Comparison of ENCODE assay signal across 8 cellular contexts in the genomic region with DNA sequence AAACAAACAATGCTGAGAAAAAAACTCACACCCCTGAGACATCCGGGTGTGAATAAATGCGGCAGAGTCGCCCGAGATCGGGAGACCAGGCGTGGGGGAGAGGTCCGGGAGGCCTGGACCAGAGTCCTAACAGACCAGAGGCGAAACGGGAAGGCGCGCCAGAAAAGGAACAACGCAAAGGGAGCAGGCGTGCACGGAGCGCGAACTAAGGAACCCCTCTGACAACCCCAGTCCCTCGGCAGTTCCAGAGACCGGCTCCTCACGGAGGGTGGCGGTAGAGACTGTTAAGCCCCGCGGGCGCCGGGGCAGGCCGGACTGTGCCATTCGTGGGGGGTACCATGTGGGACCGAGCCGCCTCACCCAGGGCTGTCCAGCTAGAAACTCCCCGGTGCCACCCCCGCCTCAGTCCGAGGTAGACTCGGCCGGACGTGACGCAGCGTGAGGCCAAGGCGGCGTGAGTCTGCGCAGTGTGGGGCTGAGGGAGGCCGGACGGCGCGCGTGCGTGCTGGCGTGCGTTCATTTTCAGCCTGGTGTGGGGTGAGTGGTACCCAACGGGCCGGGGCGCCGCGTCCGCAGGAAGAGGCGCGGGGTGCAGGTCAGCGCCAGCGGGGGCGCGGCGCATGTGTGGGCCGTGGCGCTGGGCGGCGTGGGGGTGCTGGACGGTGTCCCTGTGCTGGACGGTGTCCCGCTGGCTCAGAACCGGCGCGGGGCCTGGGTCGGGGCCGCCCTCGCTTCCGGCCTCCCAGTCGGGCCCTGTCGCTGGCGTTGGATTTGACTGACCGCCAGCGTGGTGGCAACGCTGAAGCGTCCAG. TPM values are rescaled to one million over a fixed set of nuclear protein-coding genes. Genes with fewer than 3 reads are reported as not detected.
DNase-seq lines count a peak whose midpoint lies in the region; ATAC-seq and TF ChIP-seq lines count a peak whose summit lies in the region.

A gene (plus strand): TSS at position 513 of the 812 bp plus-strand sequence. CDS start 1,075 bp downstream, outside the sequence.

- no peaks in the 10 kb centered on the region for H3K27me3 Mint-ChIP-seq in activated T-cell treated with anti-CD3 and anti-CD28 coated beads, Interleukin-2, amount 50 U/mL, for 4 hours (ENCODE audit: low read depth)

- TF ChIP-seq CTCF in DND-41 (IDR thresholded peaks at IDR 0.05; ENCODE audit: borderline replicate concordance, extremely low read depth, low read length, poor library complexity, severe bottlenecking): peak; percentile 68
- TF ChIP-seq CTCF in KMS-11 (conservative IDR thresholded peaks at IDR 0.05; ENCODE audit: low read depth, low read length): 0 out of 2 replicates have a peak, but pooled peaks have one; percentile 25
- no peak; the same call in 1 of the 2 replicates for TF ChIP-seq CTCF in Panc1 (IDR thresholded peaks at IDR 0.05)

- H3K4me1 Mint-ChIP-seq in activated T-cell treated with anti-CD3 and anti-CD28 coated beads, Interleukin-2, amount 50 U/mL, for 4 hours (ENCODE audit: low read depth): peaks cover 53% of the 10 kb centered on the region

- POLR2A ChIA-PET in Panc1 (lab: Charles Lee): interaction anchor here (0.6 kb wide), 3 partner anchors 56 to 407 kb away, joined by 6 to 12 read pairs (median 7); no protein-coding TSS in a partner anchor

- peaks cover 47% of the 10 kb centered on the region for H3K4me1 ChIP-seq in DND-41 (ENCODE audit: insufficient read depth, low read length)
- H3K4me1 ChIP-seq in KMS-11 (ENCODE audit: low read depth, poor library complexity, severe bottlenecking): peaks cover 24% of the 10 kb centered on the region
- peaks cover 19% of the 10 kb centered on the region for H3K4me1 ChIP-seq in Panc1 (ENCODE audit: control insufficient read depth, insufficient read depth, low read length)
- no peaks in the 10 kb centered on the region for H3K4me1 ChIP-seq in esophagus (ENCODE audit: control insufficient read depth in 2 of 2, insufficient read depth in 2 of 2, low read length in 1 of 2)
- peaks cover 27% of the 10 kb centered on the region for H3K4me1 ChIP-seq in muscle layer of colon (ENCODE audit: insufficient read depth, low read length)

- ATAC-seq in DND-41 (ENCODE audit: insufficient read depth, low read depth) (peak; percentile 97), GM21737 (IDR thresholded peaks at IDR 0.05; ENCODE audit: unreplicated experiment) (peak; percentile 95), Panc1 (peak; percentile 98)
- ATAC-seq in activated T-cell treated with anti-CD3 and anti-CD28 coated beads, Interleukin-2, amount 50 U/mL, for 4 hours: peak; percentile 96 to 98

- H3K79me2 ChIP-seq in DND-41 (ENCODE audit: insufficient read depth, low read length) (peaks cover 58% of the 10 kb centered on the region), KMS-11 (ENCODE audit: insufficient read depth, low read depth) (peaks cover 36% of the 10 kb centered on the region)

- WGBS in esophagus, 2 donors: 0% methylated on average over 77 to 81 of the region's 81 CpGs

- peak within 1 kb of the TSS; percentile 96 for H3K27ac ChIP-seq in DND-41 (ENCODE audit: low read length)
- peak within 1 kb of the TSS; percentile 74 for H3K27ac ChIP-seq in KMS-11
- H3K27ac ChIP-seq in Panc1 (ENCODE audit: low read length): peak within 1 kb of the TSS; percentile 99
- peak within 1 kb of the TSS; percentile 93 to 94 for H3K27ac ChIP-seq in esophagus (ENCODE audit: low read depth in 2 of 2, low read length in 1 of 2)
- H3K27ac ChIP-seq in muscle layer of colon (ENCODE audit: low read depth, low read length): peak within 1 kb of the TSS; percentile 97

- peaks cover 3% of the 10 kb centered on the region; the same call in 1 of the 2 replicates for H4K20me1 ChIP-seq in DND-41 (ENCODE audit: insufficient read depth, low read length)
- no peaks in the 10 kb centered on the region for H4K20me1 ChIP-seq in KMS-11 (ENCODE audit: insufficient read depth)

- peak within 1 kb of the TSS; percentile 73 for H3K4me2 ChIP-seq in DND-41 (ENCODE audit: insufficient read depth, low read length)
- H3K4me2 ChIP-seq in KMS-11: peak within 1 kb of the TSS; percentile 87

- peak within 1 kb of the TSS; percentile 99 for H3K4me3 Mint-ChIP-seq in activated T-cell treated with anti-CD3 and anti-CD28 coated beads, Interleukin-2, amount 50 U/mL, for 4 hours

- in situ Hi-C loops in Panc1 (cut with HindIII; ENCODE audit: low pct_unique_long_range_greater_than_20kb, low sequenced_read_pairs): no loop called here

- H3K36me3 Mint-ChIP-seq in activated T-cell treated with anti-CD3 and anti-CD28 coated beads, Interleukin-2, amount 50 U/mL, for 4 hours (ENCODE audit: insufficient read depth): peaks cover 29% of the 10 kb centered on the region

- intact Hi-C loops in Panc1 (cut with micrococcal nuclease; ENCODE audit: unreplicated experiment): no loop called here

- H3K9me3 ChIP-seq in DND-41 (ENCODE audit: insufficient read depth, low read length, severe bottlenecking) (no peaks in the 10 kb centered on the region), Panc1 (ENCODE audit: control insufficient read depth, insufficient read depth, low read depth, low read length) (no peaks in the 10 kb centered on the region), esophagus (ENCODE audit: control insufficient read depth in 2 of 2, insufficient read depth in 1 of 2, low read depth in 1 of 2, low read length in 1 of 2) (no peaks in the 10 kb centered on the region), muscle layer of colon (ENCODE audit: low read length) (no peaks in the 10 kb centered on the region)

- peak; percentile 100 for DNase-seq in DND-41
- DNase-seq in Panc1 (ENCODE audit: low read depth, low spot score): peak; percentile 97
- peak; percentile 99 for DNase-seq in activated T-cell treated with anti-CD3 and anti-CD28 coated beads, Interleukin-2, amount 50 U/mL, for 4 hours
- DNase-seq in stimulated activated CD8-positive, alpha-beta memory T cell treated with anti-CD3 and anti-CD28 coated beads, Interleukin-7, amount 100 ng/mL, for 24 hours (ENCODE audit: low read depth): peak; percentile 99

- H3K36me3 ChIP-seq in DND-41 (ENCODE audit: insufficient read depth, low read length) (peaks cover 39% of the 10 kb centered on the region), KMS-11 (ENCODE audit: insufficient read depth) (peaks cover 12% of the 10 kb centered on the region; the same call in 1 of the 2 replicates), Panc1 (ENCODE audit: control insufficient read depth, insufficient read depth, low read length) (peaks cover 14% of the 10 kb centered on the region), esophagus (ENCODE audit: control insufficient read depth in 2 of 2, insufficient read depth in 2 of 2, low read length in 1 of 2) (peaks cover 9 to 10% of the 10 kb centered on the region in 2 donors), muscle layer of colon (ENCODE audit: insufficient read depth, low read length) (peaks cover 32% of the 10 kb centered on the region)

- H2AFZ ChIP-seq in DND-41 (ENCODE audit: low read depth, low read length) (peak within 1 kb of the TSS; percentile 94), KMS-11 (ENCODE audit: low read depth) (peak within 1 kb of the TSS; percentile 80)

- peak within 1 kb of the TSS; percentile 93 to 96 for H3K4me3 ChIP-seq in DND-41 (ENCODE audit: low read depth in 1 of 2, low read length in 2 of 2)
- H3K4me3 ChIP-seq in KMS-11 (IDR thresholded peaks at IDR 0.05; ENCODE audit: insufficient read depth, low read depth, low read length): peak within 1 kb of the TSS; percentile 93
- H3K4me3 ChIP-seq in Panc1 (ENCODE audit: low read depth in 2 of 2, low read length in 2 of 2): peak within 1 kb of the TSS; percentile 87 to 96
- H3K4me3 ChIP-seq in esophagus (ENCODE audit: low read depth in 1 of 2, low read length in 2 of 2): peak within 1 kb of the TSS; percentile 87 to 99
- H3K4me3 ChIP-seq in muscle layer of colon (ENCODE audit: low read depth in 1 of 2, low read length in 2 of 2): peak within 1 kb of the TSS; percentile 73 to 74

- H3K27me3 ChIP-seq in DND-41 (ENCODE audit: insufficient read depth, low read length, poor library complexity): no peaks in the 10 kb centered on the region
- H3K27me3 ChIP-seq in KMS-11 (ENCODE audit: insufficient read depth, low read depth): no peaks in the 10 kb centered on the region
- H3K27me3 ChIP-seq in Panc1 (ENCODE audit: control insufficient read depth, insufficient read depth, low read length): no peaks in the 10 kb centered on the region
- no peaks in the 10 kb centered on the region for H3K27me3 ChIP-seq in esophagus (ENCODE audit: control insufficient read depth in 1 of 2, insufficient read depth in 2 of 2, low read length in 2 of 2)
- H3K27me3 ChIP-seq in muscle layer of colon (ENCODE audit: control insufficient read depth in 1 of 2, insufficient read depth in 2 of 2, low read length in 2 of 2): no peaks in the 10 kb centered on the region

- H3K9ac ChIP-seq in DND-41 (ENCODE audit: low read depth, low read length): peak within 1 kb of the TSS; percentile 93
- H3K9ac ChIP-seq in KMS-11: peak within 1 kb of the TSS; percentile 83
- peak within 1 kb of the TSS; percentile 93 for H3K9ac ChIP-seq in muscle layer of colon (ENCODE audit: low read length)

- CTCF ChIA-PET in Panc1 (lab: Charles Lee): no interaction called here

- H3K9me3 Mint-ChIP-seq in activated T-cell treated with anti-CD3 and anti-CD28 coated beads, Interleukin-2, amount 50 U/mL, for 4 hours: no peaks in the 10 kb centered on the region

- BruUV-seq in Panc1 (replicated peaks; lab: Mats Ljungman, UMichigan): no TSS peak

RNA-seq across cellular contexts. Expression of the gene that starts here (rescaled TPM):
- total RNA-seq in Panc1 (2021; ENCODE audit: unreplicated experiment): 448 TPM
- polyA plus RNA-seq in Panc1 (2012; ENCODE audit: insufficient read length): 436 TPM
- 100 to 1,000 TPM; 401 to 466 (median 411) TPM for total RNA-seq in activated T-cell treated with anti-CD3 and anti-CD28 coated beads, Interleukin-2, amount 50 U/mL, for 4 hours
- 100 to 1,000 TPM; 146 to 184 TPM for polyA plus RNA-seq in esophagus

Comparison
In these comparisons a context has a peak if more than half of its experiments do, and no peak if none do; other contexts are left out.
1. Peak in every context shown above with its lines: DNase-seq, ATAC-seq, H3K4me3 ChIP-seq and H3K27ac ChIP-seq.